24 cellular contexts compared by ENCODE assay signal in the genomic region with DNA sequence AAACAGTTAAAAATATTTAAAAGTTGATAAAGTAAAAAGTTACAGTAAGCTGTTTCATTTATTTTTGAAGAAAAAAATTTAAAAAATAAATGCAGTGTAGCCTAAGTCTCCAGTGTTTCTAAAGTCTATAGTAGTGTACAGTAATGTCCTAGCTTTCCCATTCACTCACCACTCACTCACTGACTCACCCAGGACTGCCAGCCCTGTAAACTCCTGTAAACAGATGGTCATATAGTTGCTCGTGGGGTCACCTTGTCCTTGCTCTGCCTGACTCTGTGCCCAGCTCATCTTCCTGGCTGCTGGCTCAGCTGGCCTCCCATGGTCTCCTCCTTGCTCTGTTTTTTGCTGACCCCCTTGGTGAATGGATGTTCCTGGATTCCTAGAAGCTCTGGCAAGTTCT.
DNase-seq lines count a peak whose midpoint lies in the region; ATAC-seq, FAIRE-seq and TF ChIP-seq lines count a peak whose summit lies in the region.
"Had no signal": no experiment of that assay in that cellular context is flagged by ENCODE, and none has a peak within 500 bp of the region (broad histone marks: within the 10 kb centered on the region; RNA-seq: fewer than 3 reads in every experiment).

No MANE protein-coding gene starts in this region.

- TF ChIP-seq CTCF in bronchial epithelial cell (IDR thresholded peaks at IDR 0.05; ENCODE audit: insufficient read depth, low read length, severe bottlenecking): no peak

- no peaks in the 10 kb centered on the region for H3K27me3 ChIP-seq in bronchial epithelial cell (ENCODE audit: control insufficient read depth, insufficient read depth, low read length)
- H3K27me3 ChIP-seq: left lung, transverse colon had no signal

- ATAC-seq in HG02571 (IDR thresholded peaks at IDR 0.05; ENCODE audit: unreplicated experiment): no peak
- ATAC-seq: left lung, right cardiac atrium, T-cell had no signal

- no peak overlapping the region for H3K4me3 ChIP-seq in bronchial epithelial cell (ENCODE audit: low read depth, low read length)
- H3K4me3 ChIP-seq: left lung, transverse colon had no signal

- peak; percentile 17 for DNase-seq in DMS 273 (lab: John Stamatoyannopoulos, UW; ENCODE audit: unreplicated experiment)
- no peak for DNase-seq in DMS 273 treated with DMSO at 0.1 percent for 48 hours (lab: John Stamatoyannopoulos, UW)
- DNase-seq in NCI-H460 (ENCODE audit: extremely low read depth, low read depth): peak; percentile 6
- peak; percentile 86 for DNase-seq in bronchial epithelial cell (ENCODE audit: low read depth)
- DNase-seq in kidney tubule cell (ENCODE audit: low spot score): peak; percentile 2
- DNase-seq in HK-2 (ENCODE audit: unreplicated experiment): no peak
- DNase-seq in activated CD8-positive, alpha-beta memory T cell treated with anti-CD3 and anti-CD28 coated beads, Interleukin-2, amount 50 U/mL, for 4 hours: no peak
- DNase-seq: activated CD4-positive, alpha-beta T cell treated with anti-CD3 and anti-CD28 coated beads for 1 hour; activated naive CD4-positive, alpha-beta T cell treated with Interleukin-2 at 50 U/mL for 16 hours; activated T-cell treated with anti-CD3 and anti-CD28 coated beads, Interleukin-2, amount 50 U/mL, for 48 hours; anterior cingulate cortex; effector CD8-positive, alpha-beta T cell; GOT3; left lung; NCI-H146; NCI-H2171; NCI-H524 treated with DMSO at 0.1 percent for 48 hours; nephron progenitor cell; right cardiac atrium; SHP77 treated with DMSO at 0.1 percent for 48 hours; T-cell; transverse colon had no signal

- FAIRE-seq in bronchial epithelial cell (lab: Jason Lieb, UNC): no peak
- FAIRE-seq: TTC549 had no signal

- H3K36me3 ChIP-seq in bronchial epithelial cell (ENCODE audit: control insufficient read depth, insufficient read depth, low read length): no peaks in the 10 kb centered on the region
- H3K36me3 ChIP-seq: left lung, transverse colon had no signal

Comparison
In these comparisons a context has a peak if more than half of its experiments do, and no peak if none do; other contexts are left out.
1. DNase-seq: peak in DMS 273 (single experiment), NCI-H460 (single experiment), bronchial epithelial cell (single experiment) and kidney tubule cell (single experiment); none in DMS 273 treated with DMSO at 0.1 percent for 48 hours (single experiment), HK-2 (single experiment) and activated CD8-positive, alpha-beta memory T cell treated with anti-CD3 and anti-CD28 coated beads, Interleukin-2, amount 50 U/mL, for 4 hours (single experiment).